ENCODE assay signal across 18 cellular contexts in the genomic region with DNA sequence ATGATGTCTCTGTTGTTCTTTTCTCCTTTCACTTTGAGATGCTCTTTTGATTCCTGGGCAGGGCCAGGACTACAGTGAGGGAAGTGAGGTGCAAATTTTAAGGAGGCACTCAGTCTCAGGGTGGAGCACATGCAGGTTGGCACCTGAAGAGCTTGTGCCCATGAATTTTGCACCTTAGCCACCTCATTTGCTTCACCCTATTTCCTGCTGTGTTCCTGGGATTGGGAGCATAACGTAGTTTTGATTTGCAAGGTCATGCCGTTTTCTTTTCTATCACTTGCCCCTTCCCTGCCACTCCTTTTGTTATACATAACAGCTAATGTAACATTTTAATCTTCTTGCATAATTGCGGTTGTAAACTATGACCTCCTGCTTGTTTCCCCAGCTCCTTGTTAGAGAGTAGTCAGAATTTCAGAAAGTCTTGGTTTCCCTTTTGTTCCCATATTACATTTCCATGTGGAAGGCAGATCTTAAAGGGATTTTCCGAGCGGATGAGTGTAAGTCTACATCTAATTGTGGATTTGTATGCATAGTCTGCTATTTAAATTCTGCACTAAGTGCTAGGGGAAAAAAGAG. TPM values are rescaled to one million over a fixed set of nuclear protein-coding genes. Genes with fewer than 3 reads are reported as not detected.
"Had no signal": no experiment of that assay in that cellular context is flagged by ENCODE, and none has a peak within 500 bp of the region (broad histone marks: within the 10 kb centered on the region; RNA-seq: fewer than 3 reads in every experiment).

No MANE protein-coding gene starts in this region.

- H3K27ac ChIP-seq: ascending aorta, epithelial cell of prostate, gastroesophageal sphincter, hepatocyte, lower lobe of right lung, right lobe of liver had no signal

- H3K4me3 Mint-ChIP-seq: activated CD8-positive, alpha-beta T cell treated with anti-CD3 and anti-CD28 coated beads for 36 hours; activated naive CD8-positive, alpha-beta T cell treated with anti-CD3 and anti-CD28 coated beads, Interleukin-2, amount 50 U/mL, for 24 hours; activated T-helper 1 cell treated with anti-CD3 and anti-CD28 coated beads, Interleukin-12 subunit alpha, Interleukin-12 subunit beta, Interleukin-2, Interleukin-4 antibody, amounts not matched to agents 30 ng/mL and 10 ng/mL and 1 ng/mL, durations not matched to agents 14 hours and 24 hours and 36 hours; naive thymus-derived CD4-positive, alpha-beta T cell had no signal

- H3K27ac Mint-ChIP-seq: activated CD8-positive, alpha-beta T cell treated with anti-CD3 and anti-CD28 coated beads for 36 hours; activated naive CD8-positive, alpha-beta T cell treated with anti-CD3 and anti-CD28 coated beads, Interleukin-2, amount 50 U/mL, for 24 hours; activated T-helper 1 cell treated with anti-CD3 and anti-CD28 coated beads, Interleukin-12 subunit alpha, Interleukin-12 subunit beta, Interleukin-2, Interleukin-4 antibody, amounts not matched to agents 30 ng/mL and 10 ng/mL and 1 ng/mL, durations not matched to agents 14 hours and 24 hours and 36 hours; naive thymus-derived CD4-positive, alpha-beta T cell had no signal

- H3K4me2 ChIP-seq: hepatocyte had no signal

- H3K79me2 ChIP-seq: hepatocyte had no signal

- H2AFZ ChIP-seq: hepatocyte had no signal

- H3K36me3 ChIP-seq: ascending aorta, gastroesophageal sphincter, lower lobe of right lung, right lobe of liver had no signal

- H3K27me3 ChIP-seq: ascending aorta, hepatocyte, right lobe of liver had no signal

- H3K4me1 ChIP-seq: ascending aorta, gastroesophageal sphincter, lower lobe of right lung, right lobe of liver had no signal

- H3K27me3 Mint-ChIP-seq: activated CD8-positive, alpha-beta T cell treated with anti-CD3 and anti-CD28 coated beads for 36 hours had no signal

- DNase-seq: activated CD8-positive, alpha-beta memory T cell treated with anti-CD3 and anti-CD28 coated beads, Interleukin-2, amount 50 U/mL, for 4 hours; activated CD8-positive, alpha-beta T cell treated with anti-CD3 and anti-CD28 coated beads for 36 hours; activated naive CD4-positive, alpha-beta T cell treated with Interleukin-2 at 50 U/mL for 16 hours; activated naive CD8-positive, alpha-beta T cell treated with anti-CD3 and anti-CD28 coated beads, Interleukin-2, amount 50 U/mL, for 24 hours; effector CD4-positive, alpha-beta T cell; lower lobe of right lung; naive thymus-derived CD4-positive, alpha-beta T cell; posterior cingulate gyrus; right lobe of liver; stimulated activated CD4-positive, alpha-beta T cell treated with anti-CD3 and anti-CD28 coated beads, Interleukin-2, amount 100 ng/mL, for 24 hours; stimulated activated naive CD4-positive, alpha-beta T cell; T-helper 9 cell; trophoblast cell had no signal

- H3K9me3 Mint-ChIP-seq: activated naive CD8-positive, alpha-beta T cell treated with anti-CD3 and anti-CD28 coated beads, Interleukin-2, amount 50 U/mL, for 24 hours; activated T-helper 1 cell treated with anti-CD3 and anti-CD28 coated beads, Interleukin-12 subunit alpha, Interleukin-12 subunit beta, Interleukin-2, Interleukin-4 antibody, amounts not matched to agents 30 ng/mL and 10 ng/mL and 1 ng/mL, durations not matched to agents 14 hours and 24 hours and 36 hours had no signal

- ATAC-seq: activated CD8-positive, alpha-beta T cell treated with anti-CD3 and anti-CD28 coated beads for 36 hours; activated naive CD8-positive, alpha-beta T cell treated with anti-CD3 and anti-CD28 coated beads, Interleukin-2, amount 50 U/mL, for 24 hours; gastroesophageal sphincter; lower lobe of right lung; naive thymus-derived CD4-positive, alpha-beta T cell; right lobe of liver had no signal

- H3K9me3 ChIP-seq: ascending aorta, gastroesophageal sphincter, lower lobe of right lung, right lobe of liver had no signal

- H3K4me3 ChIP-seq: ascending aorta, gastroesophageal sphincter, hepatocyte, lower lobe of right lung, right lobe of liver had no signal

- H3K4me1 Mint-ChIP-seq: activated naive CD8-positive, alpha-beta T cell treated with anti-CD3 and anti-CD28 coated beads, Interleukin-2, amount 50 U/mL, for 24 hours; naive thymus-derived CD4-positive, alpha-beta T cell had no signal

RNA-seq across cellular contexts. Expression of a gene that starts 9.8 kb away (rescaled TPM):
- total RNA-seq: ascending aorta had no signal
